Comparison of ENCODE assay signal across 9 cellular contexts in the genomic region with DNA sequence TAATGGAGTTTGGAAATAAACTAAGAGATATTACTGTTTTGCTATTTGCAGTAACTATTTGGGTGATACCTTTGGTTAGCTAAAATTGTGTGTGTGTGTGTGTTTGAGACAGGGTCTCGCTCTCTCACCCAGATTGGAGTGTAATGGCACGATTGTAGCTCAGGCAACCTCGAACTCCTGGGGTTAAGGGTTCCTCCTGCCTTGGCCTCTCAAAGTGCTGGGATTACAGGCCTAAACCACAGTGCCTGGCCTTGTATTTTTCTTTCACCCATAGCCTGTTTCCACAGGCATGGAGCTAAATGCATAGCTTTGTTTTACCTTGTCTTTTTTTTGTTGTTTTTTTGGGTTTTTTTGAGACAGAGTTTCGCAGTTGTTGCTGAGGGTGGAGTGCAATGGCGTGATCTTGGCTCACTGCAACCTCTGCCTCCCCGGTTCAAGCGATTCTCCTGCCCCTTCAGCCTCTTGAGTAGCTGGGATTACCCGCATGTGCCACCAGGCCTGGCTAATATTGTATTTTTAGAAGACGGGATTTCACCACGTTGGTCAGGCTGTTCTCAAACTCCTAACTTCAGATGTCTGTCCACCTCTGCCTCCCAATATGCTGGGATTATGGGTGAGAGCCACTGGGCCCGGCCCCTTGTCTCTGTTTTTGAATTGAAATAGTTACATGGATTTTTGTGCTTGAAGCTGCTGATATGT. TPM values are rescaled to one million over a fixed set of nuclear protein-coding genes. Genes with fewer than 3 reads are reported as not detected.
DNase-seq lines count a peak whose midpoint lies in the region; TF ChIP-seq lines count a peak whose summit lies in the region.
"Had no signal": no experiment of that assay in that cellular context is flagged by ENCODE, and none has a peak within 500 bp of the region (broad histone marks: within the 10 kb centered on the region; RNA-seq: fewer than 3 reads in every experiment).

No MANE protein-coding gene starts in this region.

- H3K36me3 ChIP-seq in cardiac muscle cell (no peaks in the 10 kb centered on the region), colonic mucosa (no peaks in the 10 kb centered on the region), muscle layer of colon (ENCODE audit: insufficient read depth, low read length) (peaks cover 6% of the 10 kb centered on the region)

- peak overlapping the region; percentile 58 for H3K4me3 ChIP-seq in cardiac muscle cell
- H3K4me3 ChIP-seq in colonic mucosa: peak overlapping the region; percentile 6
- H3K4me3 ChIP-seq in muscle layer of colon (ENCODE audit: low read depth in 1 of 2, low read length in 2 of 2): peak overlapping the region; percentile 18 to 41

- no peak for DNase-seq in cardiac muscle cell (ENCODE audit: low read depth in 1 of 2, low spot score in 1 of 2)
- no peak for DNase-seq in cardiac septum (ENCODE audit: low spot score)
- no peak for DNase-seq in colonic mucosa
- DNase-seq in NCI-H510A treated with DMSO at 0.1 percent for 48 hours (lab: John Stamatoyannopoulos, UW): no peak
- no peak for DNase-seq in T-helper 9 cell
- no peak for DNase-seq in NCI-H1105 (lab: John Stamatoyannopoulos, UW)
- DNase-seq in occipital lobe (lab: John Stamatoyannopoulos, UW): no peak
- DNase-seq: DMS79 had no signal

- no peaks in the 10 kb centered on the region for H3K27me3 ChIP-seq in cardiac muscle cell
- no peaks in the 10 kb centered on the region for H3K27me3 ChIP-seq in colonic mucosa
- H3K27me3 ChIP-seq in muscle layer of colon (ENCODE audit: control insufficient read depth in 1 of 2, insufficient read depth in 2 of 2, low read length in 2 of 2): no peaks in the 10 kb centered on the region

- H3K4me1 ChIP-seq in cardiac muscle cell (ENCODE audit: low read depth): peaks cover 22% of the 10 kb centered on the region
- H3K4me1 ChIP-seq in colonic mucosa: peaks cover 4% of the 10 kb centered on the region
- H3K4me1 ChIP-seq in muscle layer of colon (ENCODE audit: insufficient read depth, low read length): peaks cover 27% of the 10 kb centered on the region

- TF ChIP-seq CTCF in cardiac muscle cell (IDR thresholded peaks at IDR 0.05; ENCODE audit: low read depth, low read length) (no peak), colonic mucosa (IDR thresholded peaks at IDR 0.05) (no peak)

- H3K9ac ChIP-seq in colonic mucosa (ENCODE audit: low read depth in 2 of 2, low read length in 2 of 2) (peak overlapping the region in 1 of 2 donors; percentile 40), muscle layer of colon (ENCODE audit: low read length) (no peak overlapping the region)

- H3K27ac ChIP-seq in cardiac muscle cell (peak overlapping the region; percentile 24), colonic mucosa (peak overlapping the region; percentile 21), muscle layer of colon (ENCODE audit: low read depth, low read length) (peak overlapping the region; percentile 12)

- intact Hi-C loops in cardiac septum (cut with DNase I): loop anchor here (10.0 kb wide), 2 partner anchors 1185 to 2005 kb away; a partner anchor contains a TSS
- intact Hi-C loops in colonic mucosa (cut with DNase I): no loop called here

- H3K9me3 ChIP-seq in cardiac muscle cell (ENCODE audit: low read depth): no peaks in the 10 kb centered on the region
- H3K9me3 ChIP-seq in colonic mucosa: no peaks in the 10 kb centered on the region
- H3K9me3 ChIP-seq in muscle layer of colon (ENCODE audit: low read length): no peaks in the 10 kb centered on the region

RNA-seq across cellular contexts. Expression of a gene that starts 5.6 kb away (rescaled TPM):
- 42.9 and 85.9 TPM in 2 replicates for total RNA-seq in cardiac muscle cell
- polyA plus RNA-seq in cardiac muscle cell: 65.3 and 79.4 TPM in 2 replicates
- total RNA-seq in cardiac septum: 49.0 TPM
- 10 to 100 TPM; 46.5 to 73.8 TPM for total RNA-seq in colonic mucosa
- 159 TPM for total RNA-seq in occipital lobe

Comparison
In these comparisons a context has a peak if more than half of its experiments do, and no peak if none do; other contexts are left out.
1. H3K4me3 ChIP-seq: peak in every context shown above with its lines; median percentile 58 in cardiac muscle cell; 30 in muscle layer of colon; 6 in colonic mucosa.